In the genomic region with DNA sequence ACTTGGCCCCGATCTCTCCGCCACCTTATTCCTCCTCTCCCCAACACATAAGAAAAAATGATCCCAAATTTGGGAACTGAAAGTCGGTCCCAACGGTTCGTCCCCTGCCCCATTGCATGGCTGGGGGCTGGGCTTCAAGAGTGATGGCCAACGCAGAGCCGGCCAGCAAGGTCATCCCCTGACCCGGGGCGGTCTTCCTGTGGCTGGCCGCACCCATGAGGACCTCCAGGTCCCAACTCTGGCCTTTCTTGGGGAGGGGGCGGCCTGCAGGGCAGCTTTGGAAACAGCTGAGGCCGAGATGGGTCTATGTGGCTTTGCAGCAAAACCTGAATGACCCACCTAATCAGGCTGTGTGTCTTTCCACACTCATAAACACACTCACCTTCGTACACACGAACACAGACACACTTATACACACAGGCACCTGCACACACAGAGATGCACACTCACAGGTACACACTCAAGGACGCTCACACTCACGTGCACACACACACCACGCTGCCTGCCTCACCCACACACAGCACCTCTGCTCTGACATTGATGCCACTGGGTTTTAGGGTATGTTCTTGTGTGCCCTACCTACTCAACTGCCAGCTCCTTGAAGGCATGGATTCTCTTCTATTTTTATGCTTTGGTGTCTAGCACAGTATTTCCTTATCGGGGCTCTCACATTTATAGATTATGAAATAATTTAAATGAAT, we compare ENCODE assay signal across 11 cellular contexts. TPM values are rescaled to one million over a fixed set of nuclear protein-coding genes. Genes with fewer than 3 reads are reported as not detected.
DNase-seq lines count a peak whose midpoint lies in the region; TF ChIP-seq lines count a peak whose summit lies in the region.
"Had no signal": no experiment of that assay in that cellular context is flagged by ENCODE, and none has a peak within 500 bp of the region (broad histone marks: within the 10 kb centered on the region; RNA-seq: fewer than 3 reads in every experiment).

No MANE protein-coding gene starts in this region.

- H3K27me3 ChIP-seq in ascending aorta = no peaks in the 10 kb centered on the region
- peaks cover 25% of the 10 kb centered on the region for H3K27me3 ChIP-seq in iPS-20b (ENCODE audit: insufficient read depth, low read length)
- peaks cover 0 to 26% (median 13%) of the 10 kb centered on the region in 3 donors for H3K27me3 ChIP-seq in stomach

- peak overlapping the region; percentile 48 to 70 for H3K4me3 ChIP-seq in ascending aorta
- peak overlapping the region; percentile 79 for H3K4me3 ChIP-seq in iPS-20b (ENCODE audit: low read length)
- peak overlapping the region; percentile 39 to 48 (median 45) for H3K4me3 ChIP-seq in stomach

- TF ChIP-seq EP300 in stomach (IDR thresholded peaks at IDR 0.05) = no peak

- H3K4me1 ChIP-seq in ascending aorta (peaks cover 6 to 9% of the 10 kb centered on the region in 2 donors), iPS-20b (ENCODE audit: insufficient read depth, low read length) (peaks cover 4% of the 10 kb centered on the region; the same call in 1 of the 2 replicates), stomach (peaks cover 0 to 16% (median 14%) of the 10 kb centered on the region in 4 donors)

- peak overlapping the region in 1 of 2 donors; percentile 2 for H3K27ac ChIP-seq in ascending aorta
- no peak overlapping the region for H3K27ac ChIP-seq in iPS-20b (ENCODE audit: low read length)
- H3K27ac ChIP-seq in stomach = peak overlapping the region in 2 of 5 donors; percentile 14 to 28
- H3K27ac ChIP-seq: 22Rv1 had no signal

- WGBS in stomach, 5 donors = 43 to 55% (median 46%) methylated on average over 13 to 18 of the region's 18 CpGs

- H3K9ac ChIP-seq in iPS-20b (ENCODE audit: low read depth, low read length) = peak overlapping the region; percentile 62; the same call in 1 of the 2 replicates

- peak; percentile 58 to 59 for DNase-seq in NOMO-1 (lab: John Stamatoyannopoulos, UW; ENCODE audit: unreplicated experiment in 2 of 2)
- DNase-seq in NOMO-1 treated with dmso at 0.1 percent for 144 hours (lab: John Stamatoyannopoulos, UW; ENCODE audit: unreplicated experiment) = no peak
- no peak for DNase-seq in ascending aorta (ENCODE audit: low spot score in 2 of 2)
- DNase-seq in stomach = no peak
- DNase-seq in GF-D8 (lab: John Stamatoyannopoulos, UW) = no peak
- no peak for DNase-seq in stimulated activated CD4-positive, alpha-beta T cell treated with anti-CD3 and anti-CD28 coated beads, Interleukin-4, amount 100 ng/mL, for 1 hour
- no peak for DNase-seq in putamen (ENCODE audit: low spot score)
- DNase-seq: NCI-H524 had no signal

- H3K36me3 ChIP-seq in ascending aorta (no peaks in the 10 kb centered on the region), iPS-20b (ENCODE audit: insufficient read depth, low read depth, low read length) (no peaks in the 10 kb centered on the region), stomach (no peaks in the 10 kb centered on the region)

- no peak for TF ChIP-seq POLR2A in stomach (IDR thresholded peaks at IDR 0.05)

- TF ChIP-seq CTCF in ascending aorta (IDR thresholded peaks at IDR 0.05) (no peak), stomach (IDR thresholded peaks at IDR 0.05) (no peak)

- intact Hi-C loops in ascending aorta (cut with DNase I) (no loop called here), stomach (cut with DNase I; ENCODE audit: low total_unique reads) (no loop called here)

- no peaks in the 10 kb centered on the region for H3K9me3 ChIP-seq in ascending aorta
- H3K9me3 ChIP-seq in iPS-20b (ENCODE audit: insufficient read depth, low read depth, low read length) = no peaks in the 10 kb centered on the region
- no peaks in the 10 kb centered on the region for H3K9me3 ChIP-seq in stomach

RNA-seq across cellular contexts. Expression of gene DYNLT5, which starts 0.6 kb away (rescaled TPM):
- total RNA-seq in ascending aorta = 1.2 TPM
- total RNA-seq in stomach = 1 to 10 TPM in 2 of 5 donors, not detected in 3; 1.3 to 2.4 TPM
- polyA plus RNA-seq in stomach = 1 to 10 TPM in 1 of 3 donors, under 1 TPM in 2; 0.37 to 1.2 (median 0.38) TPM

RNA-seq across cellular contexts. Expression of gene INSL5, which starts 48.3 kb away (rescaled TPM):
- total RNA-seq in ascending aorta (not detected), stomach (not detected)
- not detected for polyA plus RNA-seq in stomach
- total RNA-seq: dermis microvascular lymphatic vessel endothelial cell had no signal

Comparison
In these comparisons a context has a peak if more than half of its experiments do, and no peak if none do; other contexts are left out.
1. DNase-seq: peak in NOMO-1 (2 of 2); none in NOMO-1 treated with dmso at 0.1 percent for 144 hours (single experiment), ascending aorta (0 of 2), stomach (single experiment), GF-D8 (single experiment), stimulated activated CD4-positive, alpha-beta T cell treated with anti-CD3 and anti-CD28 coated beads, Interleukin-4, amount 100 ng/mL, for 1 hour (single experiment) and putamen (single experiment).
2. Peak in every context shown above with its lines, with median percentiles within 50 percentile points of each other: H3K4me3 ChIP-seq.